ENCODE assay signal across 1 cellular context in genomic region chr20:38962044-38962897, GRCh38.
TF ChIP-seq lines count a peak whose summit lies in the region.

Gene DHX35 (plus strand): TSS chr20:38962344. CDS start chr20:38962368, 24 bp downstream.

TF ChIP-seq in HepG2, 621 proteins besides CTCF, POLR2A, EP300 and RAD21 (continued from another document and continues in another):
- TF ChIP-seq ZNF10 (CRISPR knock-in tag; IDR thresholded peaks at IDR 0.05; ENCODE audit: borderline replicate concordance, low read depth) = no peak
- TF ChIP-seq ARNT (IDR thresholded peaks at IDR 0.05) = no peak
- peak; percentile 80; the same call in 1 of the 2 replicates for TF ChIP-seq PAWR (CRISPR knock-in tag; IDR thresholded peaks at IDR 0.05; ENCODE audit: borderline replicate concordance)
- peak; percentile 10; the same call in 1 of the 2 replicates for TF ChIP-seq ZNF790 (CRISPR knock-in tag; IDR thresholded peaks at IDR 0.05; ENCODE audit: borderline replicate concordance)
- TF ChIP-seq MIER2 (CRISPR knock-in tag; IDR thresholded peaks at IDR 0.05) = peak; percentile 54
- TF ChIP-seq ZNF687 (CRISPR knock-in tag; IDR thresholded peaks at IDR 0.05) = peak; percentile 99
- no peak for TF ChIP-seq ZEB1 (IDR thresholded peaks at IDR 0.05; ENCODE audit: insufficient replicate concordance, low read depth)
- peak; percentile 69 for TF ChIP-seq RARA (CRISPR knock-in tag; IDR thresholded peaks at IDR 0.05)
- TF ChIP-seq CREB1 (IDR thresholded peaks at IDR 0.05) = peak; percentile 85
- TF ChIP-seq CREB1 (CRISPR knock-in tag; IDR thresholded peaks at IDR 0.05) = no peak
- no peak for TF ChIP-seq PRMT3 (CRISPR knock-in tag; IDR thresholded peaks at IDR 0.05; ENCODE audit: borderline replicate concordance, low read depth)
- TF ChIP-seq PTBP1 (IDR thresholded peaks at IDR 0.05; ENCODE audit: low read depth, low read length, poor library complexity, severe bottlenecking) = no peak
- 0 out of 2 replicates have a peak, but pooled peaks have one; percentile 61 for TF ChIP-seq E2F2 (CRISPR knock-in tag; IDR thresholded peaks at IDR 0.05; ENCODE audit: borderline replicate concordance)
- TF ChIP-seq ZSCAN30 (CRISPR knock-in tag; IDR thresholded peaks at IDR 0.05) = no peak
- TF ChIP-seq GFI1 (CRISPR knock-in tag; IDR thresholded peaks at IDR 0.05; ENCODE audit: borderline replicate concordance) = peak; percentile 69
- TF ChIP-seq ESRRA (CRISPR knock-in tag; IDR thresholded peaks at IDR 0.05; ENCODE audit: low read depth) = peak; percentile 91
- TF ChIP-seq NR2F1 (CRISPR knock-in tag; IDR thresholded peaks at IDR 0.05) = peak; percentile 82 to 85; a peak in 3 of 4 replicates
- TF ChIP-seq, protein P1, sequence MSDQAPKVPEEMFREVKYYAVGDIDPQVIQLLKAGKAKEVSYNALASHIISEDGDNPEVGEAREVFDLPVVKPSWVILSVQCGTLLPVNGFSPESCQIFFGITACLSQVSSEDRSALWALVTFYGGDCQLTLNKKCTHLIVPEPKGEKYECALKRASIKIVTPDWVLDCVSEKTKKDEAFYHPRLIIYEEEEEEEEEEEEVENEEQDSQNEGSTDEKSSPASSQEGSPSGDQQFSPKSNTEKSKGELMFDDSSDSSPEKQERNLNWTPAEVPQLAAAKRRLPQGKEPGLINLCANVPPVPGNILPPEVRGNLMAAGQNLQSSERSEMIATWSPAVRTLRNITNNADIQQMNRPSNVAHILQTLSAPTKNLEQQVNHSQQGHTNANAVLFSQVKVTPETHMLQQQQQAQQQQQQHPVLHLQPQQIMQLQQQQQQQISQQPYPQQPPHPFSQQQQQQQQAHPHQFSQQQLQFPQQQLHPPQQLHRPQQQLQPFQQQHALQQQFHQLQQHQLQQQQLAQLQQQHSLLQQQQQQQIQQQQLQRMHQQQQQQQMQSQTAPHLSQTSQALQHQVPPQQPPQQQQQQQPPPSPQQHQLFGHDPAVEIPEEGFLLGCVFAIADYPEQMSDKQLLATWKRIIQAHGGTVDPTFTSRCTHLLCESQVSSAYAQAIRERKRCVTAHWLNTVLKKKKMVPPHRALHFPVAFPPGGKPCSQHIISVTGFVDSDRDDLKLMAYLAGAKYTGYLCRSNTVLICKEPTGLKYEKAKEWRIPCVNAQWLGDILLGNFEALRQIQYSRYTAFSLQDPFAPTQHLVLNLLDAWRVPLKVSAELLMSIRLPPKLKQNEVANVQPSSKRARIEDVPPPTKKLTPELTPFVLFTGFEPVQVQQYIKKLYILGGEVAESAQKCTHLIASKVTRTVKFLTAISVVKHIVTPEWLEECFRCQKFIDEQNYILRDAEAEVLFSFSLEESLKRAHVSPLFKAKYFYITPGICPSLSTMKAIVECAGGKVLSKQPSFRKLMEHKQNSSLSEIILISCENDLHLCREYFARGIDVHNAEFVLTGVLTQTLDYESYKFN (CRISPR knock-in tag; conservative IDR thresholded peaks at IDR 0.05) = peak; percentile 83
- TF ChIP-seq ZNF484 (CRISPR knock-in tag; IDR thresholded peaks at IDR 0.05; ENCODE audit: borderline replicate concordance, low read depth) = peak; percentile 79; the same call in 1 of the 2 replicates
- peak; percentile 84; the same call in 1 of the 2 replicates for TF ChIP-seq KLF11 (CRISPR knock-in tag; IDR thresholded peaks at IDR 0.05)
- TF ChIP-seq PHF20 (CRISPR knock-in tag; IDR thresholded peaks at IDR 0.05) = peak; percentile 97
- peak; percentile 88 for TF ChIP-seq EED (CRISPR knock-in tag; IDR thresholded peaks at IDR 0.05)
- peak; percentile 63; the same call in 1 of the 2 replicates for TF ChIP-seq ZNF318 (CRISPR knock-in tag; IDR thresholded peaks at IDR 0.05)
- peak; percentile 90 for TF ChIP-seq ARNT2 (CRISPR knock-in tag; IDR thresholded peaks at IDR 0.05; ENCODE audit: low read depth)
- TF ChIP-seq, protein P2, sequence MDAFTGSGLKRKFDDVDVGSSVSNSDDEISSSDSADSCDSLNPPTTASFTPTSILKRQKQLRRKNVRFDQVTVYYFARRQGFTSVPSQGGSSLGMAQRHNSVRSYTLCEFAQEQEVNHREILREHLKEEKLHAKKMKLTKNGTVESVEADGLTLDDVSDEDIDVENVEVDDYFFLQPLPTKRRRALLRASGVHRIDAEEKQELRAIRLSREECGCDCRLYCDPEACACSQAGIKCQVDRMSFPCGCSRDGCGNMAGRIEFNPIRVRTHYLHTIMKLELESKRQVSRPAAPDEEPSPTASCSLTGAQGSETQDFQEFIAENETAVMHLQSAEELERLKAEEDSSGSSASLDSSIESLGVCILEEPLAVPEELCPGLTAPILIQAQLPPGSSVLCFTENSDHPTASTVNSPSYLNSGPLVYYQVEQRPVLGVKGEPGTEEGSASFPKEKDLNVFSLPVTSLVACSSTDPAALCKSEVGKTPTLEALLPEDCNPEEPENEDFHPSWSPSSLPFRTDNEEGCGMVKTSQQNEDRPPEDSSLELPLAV (CRISPR knock-in tag; conservative IDR thresholded peaks at IDR 0.05; ENCODE audit: low read depth) = no peak
- peak; percentile 83 for TF ChIP-seq ZBED4 (CRISPR knock-in tag; IDR thresholded peaks at IDR 0.05; ENCODE audit: borderline replicate concordance)
- TF ChIP-seq MAF1 (CRISPR knock-in tag; IDR thresholded peaks at IDR 0.05; ENCODE audit: borderline replicate concordance) = peak; percentile 96
- TF ChIP-seq ZNF33B (CRISPR knock-in tag; IDR thresholded peaks at IDR 0.05) = peak; percentile 95
- peak; percentile 29; the same call in 1 of the 2 replicates for TF ChIP-seq ZNF101 (CRISPR knock-in tag; IDR thresholded peaks at IDR 0.05; ENCODE audit: borderline replicate concordance, low read depth)
